ENCODE assay signal across 8 cellular contexts in the genomic region with DNA sequence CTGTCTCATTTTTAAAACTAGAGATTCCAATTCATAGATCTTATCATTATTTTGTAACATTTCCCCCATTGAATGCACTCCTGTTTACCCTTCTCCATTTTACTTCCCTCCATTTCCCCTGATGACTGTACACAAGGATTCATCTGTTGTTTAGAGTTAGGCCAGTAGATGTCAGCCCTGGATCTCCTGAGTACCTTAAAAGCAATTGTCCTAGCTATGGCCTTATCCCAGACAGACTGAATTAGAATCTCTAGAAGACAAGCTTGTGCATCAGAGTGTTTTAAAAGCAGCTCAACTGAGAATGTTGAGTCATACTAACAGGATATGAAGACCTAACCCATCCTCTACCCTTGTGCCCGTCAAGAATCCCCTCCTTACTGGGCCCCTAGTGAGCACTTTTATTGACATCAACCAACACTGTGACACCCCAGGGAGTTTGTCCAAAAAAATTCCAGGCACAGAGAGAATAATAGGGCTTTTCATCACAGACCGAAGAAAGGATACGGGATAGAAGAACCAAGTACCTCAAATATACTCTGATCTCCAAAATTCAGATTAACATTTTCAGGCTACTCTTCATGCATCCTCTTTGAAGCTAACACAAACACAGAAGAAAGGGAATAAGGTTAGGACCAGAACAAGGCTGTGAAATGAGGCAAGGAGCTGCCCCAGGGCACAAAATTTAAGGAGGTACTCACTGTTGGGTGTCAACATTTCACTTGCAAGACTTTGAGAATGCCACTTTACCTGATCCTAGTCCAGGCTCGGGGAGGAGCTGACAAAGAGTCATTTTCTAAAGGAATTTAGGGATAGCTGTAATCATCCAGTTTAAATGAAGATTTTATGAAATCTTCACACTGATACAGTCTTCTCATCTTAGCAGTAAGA. TPM values are rescaled to one million over a fixed set of nuclear protein-coding genes. Genes with fewer than 3 reads are reported as not detected.
DNase-seq lines count a peak whose midpoint lies in the region; ATAC-seq and TF ChIP-seq lines count a peak whose summit lies in the region.

No MANE protein-coding gene starts in this region.

- no peak overlapping the region for H3K4me3 Mint-ChIP-seq in neural progenitor cell

- H3K4me1 ChIP-seq in OCI-LY1 (ENCODE audit: insufficient read depth, low read length, severe bottlenecking) (peaks cover 10% of the 10 kb centered on the region), neural progenitor cell (no peaks in the 10 kb centered on the region), gastroesophageal sphincter (no peaks in the 10 kb centered on the region)

- no peak for TF ChIP-seq EP300 in gastroesophageal sphincter (IDR thresholded peaks at IDR 0.05)

- no peaks in the 10 kb centered on the region for H3K27me3 ChIP-seq in OCI-LY1 (ENCODE audit: insufficient read depth, low read length)
- H3K27me3 ChIP-seq in neural progenitor cell = no peaks in the 10 kb centered on the region
- no peaks in the 10 kb centered on the region for H3K27me3 ChIP-seq in gastroesophageal sphincter

- H3F3A ChIP-seq in OCI-LY1 (ENCODE audit: insufficient read depth, low read length) (no peaks in the 10 kb centered on the region), neural progenitor cell (ENCODE audit: low read depth) (no peaks in the 10 kb centered on the region)

- DNase-seq in ELR (ENCODE audit: low read depth) = peak; percentile 92
- peak; percentile 16 to 47 for DNase-seq in dermis microvascular lymphatic vessel endothelial cell (ENCODE audit: low read depth in 2 of 2)
- DNase-seq in neural progenitor cell (ENCODE audit: low spot score) = peak; percentile 43
- no peak for DNase-seq in activated CD4-positive, alpha-beta T cell treated with anti-CD3 and anti-CD28 coated beads for 1 hour

- no peaks in the 10 kb centered on the region for H3K36me3 Mint-ChIP-seq in neural progenitor cell

- H3K79me2 ChIP-seq in OCI-LY1 (ENCODE audit: insufficient read depth, low read length) (no peaks in the 10 kb centered on the region), neural progenitor cell (ENCODE audit: low read depth) (no peaks in the 10 kb centered on the region)

- H3K9ac ChIP-seq in OCI-LY1 (ENCODE audit: low read length) (no peak overlapping the region), neural progenitor cell (no peak overlapping the region)

- H4K20me1 ChIP-seq in OCI-LY1 (ENCODE audit: insufficient read depth, low read length) = no peaks in the 10 kb centered on the region
- H4K20me1 ChIP-seq in neural progenitor cell (ENCODE audit: low read depth) = no peaks in the 10 kb centered on the region

- no peak for TF ChIP-seq POLR2A in gastroesophageal sphincter (IDR thresholded peaks at IDR 0.05)

- H3K9me3 Mint-ChIP-seq in neural progenitor cell = no peaks in the 10 kb centered on the region

- WGBS in gastroesophageal sphincter (ENCODE audit: low coverage in 1 of 2), 2 donors = 71 to 79% methylated on average over 4 of the region's 4 CpGs

- peaks cover 2% of the 10 kb centered on the region for H3K27me3 Mint-ChIP-seq in neural progenitor cell (ENCODE audit: insufficient read depth, low read depth)

- H3K9me2 ChIP-seq in OCI-LY1 (ENCODE audit: low read depth, low read length) = no peaks in the 10 kb centered on the region

- peak; percentile 90 for ATAC-seq in GM19438 (IDR thresholded peaks at IDR 0.05; ENCODE audit: low read depth, unreplicated experiment)
- peak; percentile 94 for ATAC-seq in HG03354 (IDR thresholded peaks at IDR 0.05; ENCODE audit: poor library complexity, severe bottlenecking, unreplicated experiment)
- no peak for ATAC-seq in gastroesophageal sphincter

- H3K4me3 ChIP-seq in OCI-LY1 (ENCODE audit: low read depth, low read length, poor library complexity, severe bottlenecking) (no peak overlapping the region), neural progenitor cell (no peak overlapping the region), gastroesophageal sphincter (no peak overlapping the region)

- no peak overlapping the region for H3K27ac ChIP-seq in OCI-LY1 (ENCODE audit: low read depth, low read length, poor library complexity, severe bottlenecking)
- H3K27ac ChIP-seq in neural progenitor cell = no peak overlapping the region
- H3K27ac ChIP-seq in gastroesophageal sphincter = no peak overlapping the region

- H3K4me2 ChIP-seq in OCI-LY1 (ENCODE audit: low read length) (no peak overlapping the region), neural progenitor cell (no peak overlapping the region)

- H3K9me3 ChIP-seq in OCI-LY1 (ENCODE audit: low read length) (no peaks in the 10 kb centered on the region), neural progenitor cell (ENCODE audit: low read depth) (no peaks in the 10 kb centered on the region), gastroesophageal sphincter (no peaks in the 10 kb centered on the region)

- no peaks in the 10 kb centered on the region for H3K4me1 Mint-ChIP-seq in neural progenitor cell

- H2AFZ ChIP-seq in OCI-LY1 (ENCODE audit: low read length) = no peak overlapping the region
- no peak overlapping the region for H2AFZ ChIP-seq in neural progenitor cell (replicated peaks)

- no peaks in the 10 kb centered on the region for H3K36me3 ChIP-seq in OCI-LY1 (ENCODE audit: insufficient read depth, low read length)
- H3K36me3 ChIP-seq in neural progenitor cell = no peaks in the 10 kb centered on the region
- H3K36me3 ChIP-seq in gastroesophageal sphincter = no peaks in the 10 kb centered on the region

- TF ChIP-seq CTCF in OCI-LY1 (IDR thresholded peaks at IDR 0.05; ENCODE audit: low read length) (peak; percentile 50; the same call in 1 of the 2 replicates), neural progenitor cell (IDR thresholded peaks at IDR 0.05) (peak; percentile 53), gastroesophageal sphincter (IDR thresholded peaks at IDR 0.05) (no peak)

- H3K27ac Mint-ChIP-seq in neural progenitor cell = no peak overlapping the region

RNA-seq across cellular contexts. Expression of a gene that starts 17.1 kb away (rescaled TPM):
- under 0.01 TPM in 1 of 2 replicates, not detected in the other for total RNA-seq in dermis microvascular lymphatic vessel endothelial cell
- 0.06 TPM in 1 of 2 replicates, not detected in the other for total RNA-seq in neural progenitor cell (ENCODE audit: low replicate concordance)
- under 1 TPM in 1 of 4 donors, not detected in 3; 0.20 TPM for total RNA-seq in gastroesophageal sphincter

RNA-seq across cellular contexts. Expression of a gene that starts 36.0 kb away (rescaled TPM):
- not detected in 2 replicates for total RNA-seq in dermis microvascular lymphatic vessel endothelial cell
- not detected in 2 replicates for total RNA-seq in neural progenitor cell (ENCODE audit: low replicate concordance)
- total RNA-seq in gastroesophageal sphincter = 1 to 10 TPM in 2 of 4 donors, under 1 TPM in 2; 0.19 to 1.2 (median 1.0) TPM

Comparison
In these comparisons a context has a peak if more than half of its experiments do, and no peak if none do; other contexts are left out.
1. CTCF ChIP-seq: peak in OCI-LY1 (single experiment) and neural progenitor cell (single experiment); none in gastroesophageal sphincter (0 of 4).